ENCODE assay signal across 1 cellular context in the genomic region with DNA sequence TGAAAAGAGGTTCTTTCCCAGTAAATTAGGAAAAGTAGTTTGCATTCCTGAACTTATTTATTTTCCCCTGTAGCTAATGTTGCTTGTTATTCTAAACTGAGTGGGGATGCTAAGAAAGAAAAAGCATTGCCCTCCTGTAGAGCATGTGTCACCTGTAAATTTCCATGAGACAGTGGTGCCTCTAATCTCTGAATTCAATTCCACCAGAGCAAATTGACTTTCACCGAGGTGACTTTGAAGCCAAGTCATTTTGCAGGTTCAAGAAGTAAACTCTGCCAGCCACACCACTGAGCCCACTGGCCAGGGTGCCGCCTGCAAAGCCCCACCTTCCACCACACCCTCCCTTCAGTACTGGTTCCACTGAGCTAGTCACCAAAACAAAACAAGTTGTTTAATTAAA.
TF ChIP-seq lines count a peak whose summit lies in the region.

No MANE protein-coding gene starts in this region.

TF ChIP-seq in WTC11, 78 proteins besides CTCF, POLR2A, EP300 and RAD21 (continued from another document):
- TF ChIP-seq, protein P1, sequence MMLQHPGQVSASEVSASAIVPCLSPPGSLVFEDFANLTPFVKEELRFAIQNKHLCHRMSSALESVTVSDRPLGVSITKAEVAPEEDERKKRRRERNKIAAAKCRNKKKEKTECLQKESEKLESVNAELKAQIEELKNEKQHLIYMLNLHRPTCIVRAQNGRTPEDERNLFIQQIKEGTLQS (CRISPR knock-in tag; conservative IDR thresholded peaks at IDR 0.05) = no peak
- TF ChIP-seq CREB1 (CRISPR knock-in tag; IDR thresholded peaks at IDR 0.05) = no peak
- no peak for TF ChIP-seq ZNF281 (CRISPR knock-in tag; IDR thresholded peaks at IDR 0.05)
- no peak for TF ChIP-seq USF2 (CRISPR knock-in tag; IDR thresholded peaks at IDR 0.05)
- TF ChIP-seq CBFB (CRISPR knock-in tag; IDR thresholded peaks at IDR 0.05; ENCODE audit: low read depth) = no peak
- TF ChIP-seq ZNF219 (CRISPR knock-in tag; IDR thresholded peaks at IDR 0.05; ENCODE audit: borderline replicate concordance) = no peak
- TF ChIP-seq ZNF423 (CRISPR knock-in tag; IDR thresholded peaks at IDR 0.05) = peak; percentile 58; the same call in 1 of the 2 replicates
- no peak for TF ChIP-seq STAT6 (CRISPR knock-in tag; conservative IDR thresholded peaks at IDR 0.05; ENCODE audit: low read depth)
- no peak for TF ChIP-seq JAZF1 (CRISPR knock-in tag; IDR thresholded peaks at IDR 0.05)
- no peak for TF ChIP-seq ATF1 (CRISPR knock-in tag; IDR thresholded peaks at IDR 0.05)
- no peak for TF ChIP-seq JUN (CRISPR knock-in tag; IDR thresholded peaks at IDR 0.05)
- TF ChIP-seq, protein P2, sequence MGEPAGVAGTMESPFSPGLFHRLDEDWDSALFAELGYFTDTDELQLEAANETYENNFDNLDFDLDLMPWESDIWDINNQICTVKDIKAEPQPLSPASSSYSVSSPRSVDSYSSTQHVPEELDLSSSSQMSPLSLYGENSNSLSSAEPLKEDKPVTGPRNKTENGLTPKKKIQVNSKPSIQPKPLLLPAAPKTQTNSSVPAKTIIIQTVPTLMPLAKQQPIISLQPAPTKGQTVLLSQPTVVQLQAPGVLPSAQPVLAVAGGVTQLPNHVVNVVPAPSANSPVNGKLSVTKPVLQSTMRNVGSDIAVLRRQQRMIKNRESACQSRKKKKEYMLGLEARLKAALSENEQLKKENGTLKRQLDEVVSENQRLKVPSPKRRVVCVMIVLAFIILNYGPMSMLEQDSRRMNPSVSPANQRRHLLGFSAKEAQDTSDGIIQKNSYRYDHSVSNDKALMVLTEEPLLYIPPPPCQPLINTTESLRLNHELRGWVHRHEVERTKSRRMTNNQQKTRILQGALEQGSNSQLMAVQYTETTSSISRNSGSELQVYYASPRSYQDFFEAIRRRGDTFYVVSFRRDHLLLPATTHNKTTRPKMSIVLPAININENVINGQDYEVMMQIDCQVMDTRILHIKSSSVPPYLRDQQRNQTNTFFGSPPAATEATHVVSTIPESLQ (CRISPR knock-in tag; IDR thresholded peaks at IDR 0.05) = no peak
- peak; percentile 71; the same call in 1 of the 2 replicates for TF ChIP-seq TEAD1 (CRISPR knock-in tag; IDR thresholded peaks at IDR 0.05)
- TF ChIP-seq, protein P3, sequence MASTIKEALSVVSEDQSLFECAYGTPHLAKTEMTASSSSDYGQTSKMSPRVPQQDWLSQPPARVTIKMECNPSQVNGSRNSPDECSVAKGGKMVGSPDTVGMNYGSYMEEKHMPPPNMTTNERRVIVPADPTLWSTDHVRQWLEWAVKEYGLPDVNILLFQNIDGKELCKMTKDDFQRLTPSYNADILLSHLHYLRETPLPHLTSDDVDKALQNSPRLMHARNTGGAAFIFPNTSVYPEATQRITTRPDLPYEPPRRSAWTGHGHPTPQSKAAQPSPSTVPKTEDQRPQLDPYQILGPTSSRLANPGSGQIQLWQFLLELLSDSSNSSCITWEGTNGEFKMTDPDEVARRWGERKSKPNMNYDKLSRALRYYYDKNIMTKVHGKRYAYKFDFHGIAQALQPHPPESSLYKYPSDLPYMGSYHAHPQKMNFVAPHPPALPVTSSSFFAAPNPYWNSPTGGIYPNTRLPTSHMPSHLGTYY (CRISPR knock-in tag; IDR thresholded peaks at IDR 0.05) = no peak
- TF ChIP-seq FOXK1 (CRISPR knock-in tag; IDR thresholded peaks at IDR 0.05) = peak; percentile 44; the same call in 1 of the 2 replicates
- no peak for TF ChIP-seq ZNF396 (CRISPR knock-in tag; IDR thresholded peaks at IDR 0.05; ENCODE audit: borderline replicate concordance)
